Comparison of ENCODE assay signal across 8 cellular contexts in genomic region chr19:34667349-34668076, GRCh38. TPM values are rescaled to one million over a fixed set of nuclear protein-coding genes. Genes with fewer than 3 reads are reported as not detected.
DNase-seq lines count a peak whose midpoint lies in the region; ATAC-seq and TF ChIP-seq lines count a peak whose summit lies in the region.

No MANE protein-coding gene starts in this region.

- H3K4me2 ChIP-seq in PC-9 (peak overlapping the region; percentile 82), fibroblast of lung (ENCODE audit: extremely low read depth, insufficient read depth, low read length) (peak overlapping the region; percentile 51), smooth muscle cell (no peak overlapping the region)

- H2AFZ ChIP-seq in PC-9 (peak overlapping the region; percentile 63), fibroblast of lung (ENCODE audit: low read length) (peak overlapping the region; percentile 59), smooth muscle cell (ENCODE audit: low read depth) (no peak overlapping the region)

- POLR2A ChIA-PET in PC-9 (lab: Charles Lee; ENCODE audit: unreplicated experiment) = interaction anchor here (0.7 kb wide), 1 partner anchor 10 kb away, joined by 6 read pairs; the partner anchor contains the start of gene SCGB2B2

- WGBS in smooth muscle cell (ENCODE audit: low lambda C conversion rate) = 87% methylated on average over 17 of the region's 17 CpGs

- peaks cover 4% of the 10 kb centered on the region for H3K9me3 Mint-ChIP-seq in activated CD4-positive, alpha-beta T cell treated with anti-CD3 and anti-CD28 coated beads, Interleukin-2, amount 10 ng/mL, durations not matched to agents 24 days and 14 days

- CTCF ChIA-PET in PC-9 (lab: Charles Lee) = interaction anchor here (0.6 kb wide), 2 partner anchors 64 to 1294 kb away, joined by 4 to 15 read pairs; partner anchors contain the start of gene CEBPG

- peaks cover 18% of the 10 kb centered on the region for H3K4me1 Mint-ChIP-seq in activated CD4-positive, alpha-beta T cell treated with anti-CD3 and anti-CD28 coated beads, Interleukin-2, amount 10 ng/mL, durations not matched to agents 24 days and 14 days

- H3F3A ChIP-seq in PC-9 (ENCODE audit: insufficient read depth, low read depth) = no peaks in the 10 kb centered on the region
- no peaks in the 10 kb centered on the region for H3F3A ChIP-seq in smooth muscle cell (ENCODE audit: low read depth)

- H3K27ac ChIP-seq in PC-9 (no peak overlapping the region), fibroblast of lung (ENCODE audit: insufficient read depth, low read length) (peak overlapping the region; percentile 54), smooth muscle cell (ENCODE audit: low read depth) (no peak overlapping the region)

- BruUV-seq in PC-9 (replicated peaks; lab: Mats Ljungman, UMichigan) = no TSS peak

- peak overlapping the region; percentile 70 for H3K4me3 Mint-ChIP-seq in activated CD4-positive, alpha-beta T cell treated with anti-CD3 and anti-CD28 coated beads, Interleukin-2, amount 10 ng/mL, durations not matched to agents 24 days and 14 days

- H3K4me3 ChIP-seq in PC-9 = peak overlapping the region; percentile 56; the same call in 1 of the 2 replicates
- peak overlapping the region; percentile 15 to 42 (median 23) for H3K4me3 ChIP-seq in fibroblast of lung (replicated peaks in 1 of 4; ENCODE audit: control extremely low read depth in 1 of 4, insufficient read depth in 1 of 4, low read depth in 3 of 4, low read length in 4 of 4)
- peak overlapping the region; percentile 19 for H3K4me3 ChIP-seq in smooth muscle cell

- H3K9me2 ChIP-seq in PC-9 (ENCODE audit: insufficient read depth) = no peaks in the 10 kb centered on the region

- H3K27ac Mint-ChIP-seq in activated CD4-positive, alpha-beta T cell treated with anti-CD3 and anti-CD28 coated beads, Interleukin-2, amount 10 ng/mL, durations not matched to agents 24 days and 14 days = peak overlapping the region; percentile 78

- no peaks in the 10 kb centered on the region for H4K20me1 ChIP-seq in PC-9 (ENCODE audit: insufficient read depth)
- H4K20me1 ChIP-seq in fibroblast of lung (ENCODE audit: control insufficient read depth, extremely low read depth, insufficient read depth, low read length) = no peaks in the 10 kb centered on the region
- H4K20me1 ChIP-seq in smooth muscle cell (ENCODE audit: low read depth) = no peaks in the 10 kb centered on the region

- no peaks in the 10 kb centered on the region for H3K36me3 ChIP-seq in PC-9 (ENCODE audit: low read depth)
- H3K36me3 ChIP-seq in fibroblast of lung (ENCODE audit: control insufficient read depth, insufficient read depth, low read length) = no peaks in the 10 kb centered on the region
- no peaks in the 10 kb centered on the region for H3K36me3 ChIP-seq in smooth muscle cell (ENCODE audit: low read depth)

- H3K9me3 ChIP-seq in PC-9 (ENCODE audit: insufficient read depth, low read depth) = no peaks in the 10 kb centered on the region
- H3K9me3 ChIP-seq in fibroblast of lung (ENCODE audit: control insufficient read depth, insufficient read depth, low read depth, low read length) = no peaks in the 10 kb centered on the region
- H3K9me3 ChIP-seq in smooth muscle cell (replicated peaks; ENCODE audit: low read depth) = no peaks in the 10 kb centered on the region

- intact Hi-C loops in activated CD4-positive, alpha-beta T cell treated with anti-CD3 and anti-CD28 coated beads, Interleukin-2, amount 10 ng/mL, durations not matched to agents 24 days and 14 days (cut with micrococcal nuclease) = no loop called here
- intact Hi-C loops in PC-9 (cut with micrococcal nuclease; ENCODE audit: unreplicated experiment) = no loop called here

- DNase-seq in activated CD4-positive, alpha-beta T cell treated with anti-CD3 and anti-CD28 coated beads, Interleukin-2, amount 10 ng/mL, durations not matched to agents 24 days and 14 days = peak; percentile 66
- no peak for DNase-seq in activated CD4-positive, alpha-beta T cell treated with anti-CD3 and anti-CD28 coated beads, Interleukin-2, amount 50 U/mL, for 4 hours
- DNase-seq in PC-9 = peak in 1 of 2 experiments; percentile 25
- peak; percentile 18 to 40 for DNase-seq in fibroblast of lung (ENCODE audit: low read depth in 2 of 2)
- DNase-seq in smooth muscle cell (lab: John Stamatoyannopoulos, UW; ENCODE audit: unreplicated experiment) = no peak
- no peak for DNase-seq in NCI-H524 treated with DMSO at 0.1 percent for 48 hours (lab: John Stamatoyannopoulos, UW)
- no peak for DNase-seq in retina

- peaks cover 3% of the 10 kb centered on the region for H3K27me3 Mint-ChIP-seq in activated CD4-positive, alpha-beta T cell treated with anti-CD3 and anti-CD28 coated beads, Interleukin-2, amount 10 ng/mL, durations not matched to agents 24 days and 14 days

- TF ChIP-seq CTCF in PC-9 (conservative IDR thresholded peaks at IDR 0.05) = no peak
- no peak for TF ChIP-seq CTCF in fibroblast of lung (conservative IDR thresholded peaks at IDR 0.05 in 1 of 2, IDR thresholded peaks at IDR 0.05 in 1 of 2; ENCODE audit: low read depth in 1 of 2, low read length in 2 of 2)
- no peak for TF ChIP-seq CTCF in smooth muscle cell (IDR thresholded peaks at IDR 0.05; ENCODE audit: borderline replicate concordance, insufficient read depth, poor library complexity, severe bottlenecking)

- H3K79me2 ChIP-seq in PC-9 (ENCODE audit: low read depth) (no peaks in the 10 kb centered on the region), fibroblast of lung (ENCODE audit: control insufficient read depth, insufficient read depth, low read length) (no peaks in the 10 kb centered on the region), smooth muscle cell (ENCODE audit: low read depth) (no peaks in the 10 kb centered on the region)

- H3K4me1 ChIP-seq in PC-9 (replicated peaks; ENCODE audit: insufficient read depth) = no peaks in the 10 kb centered on the region
- H3K4me1 ChIP-seq in fibroblast of lung (ENCODE audit: control insufficient read depth, extremely low read depth, insufficient read depth, low read length) = no peaks in the 10 kb centered on the region
- H3K4me1 ChIP-seq in smooth muscle cell (ENCODE audit: low read depth) = no peaks in the 10 kb centered on the region

- H3K9ac ChIP-seq in fibroblast of lung (ENCODE audit: insufficient read depth, low read length) = peak overlapping the region; percentile 46
- H3K9ac ChIP-seq in smooth muscle cell (ENCODE audit: low read depth) = no peak overlapping the region

- no peaks in the 10 kb centered on the region for H3K36me3 Mint-ChIP-seq in activated CD4-positive, alpha-beta T cell treated with anti-CD3 and anti-CD28 coated beads, Interleukin-2, amount 10 ng/mL, durations not matched to agents 24 days and 14 days (ENCODE audit: low read depth)

- no peak for ATAC-seq in GM21528 (IDR thresholded peaks at IDR 0.05; ENCODE audit: low FRiP score, unreplicated experiment)

- no peaks in the 10 kb centered on the region for H3K27me3 ChIP-seq in PC-9 (ENCODE audit: insufficient read depth, low read depth)
- no peaks in the 10 kb centered on the region for H3K27me3 ChIP-seq in fibroblast of lung (ENCODE audit: control insufficient read depth, insufficient read depth, low read length)
- H3K27me3 ChIP-seq in smooth muscle cell (ENCODE audit: low read depth) = no peaks in the 10 kb centered on the region

RNA-seq across cellular contexts. Expression of gene SCGB2B2, which starts 9.4 kb away (rescaled TPM):
- 0.24 and 0.40 TPM in 2 replicates for total RNA-seq in activated CD4-positive, alpha-beta T cell treated with anti-CD3 and anti-CD28 coated beads, Interleukin-2, amount 10 ng/mL, durations not matched to agents 24 days and 14 days
- total RNA-seq in PC-9 (2021) (1.4 and 1.9 TPM in 2 replicates), fibroblast of lung (0.50 TPM in 1 of 2 replicates, not detected in the other), smooth muscle cell (not detected in 2 replicates)
- polyA plus RNA-seq in fibroblast of lung (not detected in 2 replicates), smooth muscle cell (0.73 TPM in 1 of 2 replicates, not detected in the other)
- polyA plus RNA-seq in fibroblast of lung (2012) = not detected in 2 replicates
- polyA minus RNA-seq in fibroblast of lung (ENCODE audit: low replicate concordance) = 1.0 TPM in 1 of 2 replicates, not detected in the other

RNA-seq across cellular contexts. Expression of gene ZNF302, which starts 10.0 kb away (rescaled TPM):
- 14.4 and 15.2 TPM in 2 replicates for total RNA-seq in activated CD4-positive, alpha-beta T cell treated with anti-CD3 and anti-CD28 coated beads, Interleukin-2, amount 10 ng/mL, durations not matched to agents 24 days and 14 days
- total RNA-seq in PC-9 (2021) (17.5 and 19.5 TPM in 2 replicates), fibroblast of lung (13.6 and 21.6 TPM in 2 replicates), smooth muscle cell (16.0 and 34.6 TPM in 2 replicates)
- polyA plus RNA-seq in fibroblast of lung (8.9 and 14.5 TPM in 2 replicates), smooth muscle cell (11.5 and 17.5 TPM in 2 replicates)
- polyA plus RNA-seq in fibroblast of lung (2012) = 7.9 and 11.0 TPM in 2 replicates
- polyA minus RNA-seq in fibroblast of lung (ENCODE audit: low replicate concordance) = 6.4 and 8.1 TPM in 2 replicates

Comparison
In these comparisons a context has a peak if more than half of its experiments do, and no peak if none do; other contexts are left out.
1. DNase-seq: peak in activated CD4-positive, alpha-beta T cell treated with anti-CD3 and anti-CD28 coated beads, Interleukin-2, amount 10 ng/mL, durations not matched to agents 24 days and 14 days (single experiment) and fibroblast of lung (2 of 2); none in activated CD4-positive, alpha-beta T cell treated with anti-CD3 and anti-CD28 coated beads, Interleukin-2, amount 50 U/mL, for 4 hours (0 of 2), smooth muscle cell (single experiment), NCI-H524 treated with DMSO at 0.1 percent for 48 hours (single experiment) and retina (single experiment).
2. Peak in every context shown above with its lines, with median percentiles within 50 percentile points of each other: H3K4me3 ChIP-seq.